In genomic region chr15:65516997-65517865, GRCh38 we compare ENCODE assay signal across 8 cellular contexts. TPM values are rescaled to one million over a fixed set of nuclear protein-coding genes. Genes with fewer than 3 reads are reported as not detected.
DNase-seq lines count a peak whose midpoint lies in the region; FAIRE-seq and TF ChIP-seq lines count a peak whose summit lies in the region.

TSS of gene DPP8 (minus strand) at chr15:65517689. CDS start at chr15:65512553, 5,136 bp downstream.

- H3K9me2 ChIP-seq in Loucy (replicated peaks; ENCODE audit: low read depth, low read length) (no peaks in the 10 kb centered on the region), neural cell (ENCODE audit: insufficient read depth, low read length) (no peaks in the 10 kb centered on the region)

- H3K4me3 ChIP-seq in Loucy (ENCODE audit: low read length, poor library complexity, severe bottlenecking) = peak within 1 kb of the TSS; percentile 96
- H3K4me3 ChIP-seq in neural cell (ENCODE audit: low read length) = peak within 1 kb of the TSS; percentile 92
- peak within 1 kb of the TSS; percentile 96 for H3K4me3 ChIP-seq in stomach smooth muscle (ENCODE audit: low read length in 2 of 2)

- H3K27ac ChIP-seq in neural cell (ENCODE audit: low read length) = peak within 1 kb of the TSS; percentile 90
- peak within 1 kb of the TSS; percentile 71 for H3K27ac ChIP-seq in stomach smooth muscle (ENCODE audit: low read length)

- peaks cover 8% of the 10 kb centered on the region for H3K36me3 ChIP-seq in ES-I3 (ENCODE audit: insufficient read depth, low read length)
- H3K36me3 ChIP-seq in Loucy (ENCODE audit: insufficient read depth, low read length) = no peaks in the 10 kb centered on the region
- H3K36me3 ChIP-seq in neural cell (ENCODE audit: insufficient read depth, low read length) = no peaks in the 10 kb centered on the region
- peaks cover 0 to 4% of the 10 kb centered on the region in 2 donors for H3K36me3 ChIP-seq in stomach smooth muscle (ENCODE audit: control insufficient read depth in 2 of 2, insufficient read depth in 2 of 2, low read length in 2 of 2)

- TF ChIP-seq EP300 in neural cell (conservative IDR thresholded peaks at IDR 0.05; ENCODE audit: poor library complexity, severe bottlenecking) = peak; percentile 68

- peak; percentile 66 for DNase-seq in H54 (ENCODE audit: insufficient read length, low spot score)
- DNase-seq in SHP77 (lab: John Stamatoyannopoulos, UW) = peak; percentile 94 to 98
- peak; percentile 99 for DNase-seq in activated effector memory CD4-positive, alpha-beta T cell treated with anti-CD3 and anti-CD28 coated beads, Interleukin-2, amount 50 U/mL, for 16 hours
- peak; percentile 84 for DNase-seq in fibroblast of the conjunctiva (ENCODE audit: low read depth)

- H2AFZ ChIP-seq in Loucy (ENCODE audit: low read length) (peak within 1 kb of the TSS; percentile 87), neural cell (ENCODE audit: low read depth, low read length) (peak within 1 kb of the TSS; percentile 97)

- H3K9ac ChIP-seq in ES-I3 (ENCODE audit: low read depth, low read length) (peak within 1 kb of the TSS; percentile 84), Loucy (ENCODE audit: low read depth, low read length, poor library complexity, severe bottlenecking) (peak within 1 kb of the TSS; percentile 97), neural cell (ENCODE audit: low read length) (peak within 1 kb of the TSS; percentile 95), stomach smooth muscle (ENCODE audit: low read length in 2 of 2) (peak within 1 kb of the TSS; percentile 83 to 92)

- H3K4me1 ChIP-seq in ES-I3 (ENCODE audit: insufficient read depth, low read length) = peaks cover 4% of the 10 kb centered on the region; the same call in 1 of the 2 replicates
- peaks cover 48% of the 10 kb centered on the region for H3K4me1 ChIP-seq in Loucy (ENCODE audit: insufficient read depth, low read length, poor library complexity, severe bottlenecking)
- H3K4me1 ChIP-seq in stomach smooth muscle (ENCODE audit: control insufficient read depth, insufficient read depth, low read length) = peaks cover 12% of the 10 kb centered on the region

- peaks cover 19% of the 10 kb centered on the region for H3F3A ChIP-seq in Loucy (ENCODE audit: low read depth)
- H3F3A ChIP-seq in neural cell (ENCODE audit: insufficient read depth, low read length, poor library complexity, severe bottlenecking) = peaks cover 2% of the 10 kb centered on the region

- FAIRE-seq in H54 (lab: Jason Lieb, UNC) = no peak

- H3K27me3 ChIP-seq in Loucy (ENCODE audit: insufficient read depth, low read length, poor library complexity, severe bottlenecking) = no peaks in the 10 kb centered on the region
- no peaks in the 10 kb centered on the region for H3K27me3 ChIP-seq in neural cell (ENCODE audit: insufficient read depth, low read depth, low read length)
- no peaks in the 10 kb centered on the region for H3K27me3 ChIP-seq in stomach smooth muscle (ENCODE audit: control insufficient read depth in 1 of 2, insufficient read depth in 2 of 2, low read length in 2 of 2)

- H3K4me2 ChIP-seq in Loucy (ENCODE audit: low read depth, low read length, poor library complexity, severe bottlenecking) = peak within 1 kb of the TSS; percentile 92
- peak within 1 kb of the TSS; percentile 86 for H3K4me2 ChIP-seq in neural cell (ENCODE audit: low read length)

- no peak for TF ChIP-seq RAD21 in neural cell (conservative IDR thresholded peaks at IDR 0.05)

- peak; percentile 77 for TF ChIP-seq POLR2A in H54 (IDR thresholded peaks at IDR 0.05; ENCODE audit: low read depth, low read length)

- H3K9me3 ChIP-seq in ES-I3 (ENCODE audit: control insufficient read depth, insufficient read depth, low read length) (no peaks in the 10 kb centered on the region), Loucy (ENCODE audit: insufficient read depth, low read depth, low read length) (no peaks in the 10 kb centered on the region), neural cell (ENCODE audit: low read length) (no peaks in the 10 kb centered on the region), stomach smooth muscle (ENCODE audit: control insufficient read depth in 2 of 2, low read length in 2 of 2) (no peaks in the 10 kb centered on the region)

- H3K79me2 ChIP-seq in Loucy (ENCODE audit: insufficient read depth, low read length) = peaks cover 40% of the 10 kb centered on the region
- H3K79me2 ChIP-seq in neural cell (replicated peaks; ENCODE audit: insufficient read depth, low read length) = peaks cover 21% of the 10 kb centered on the region

- H4K20me1 ChIP-seq in Loucy (ENCODE audit: insufficient read depth, low read length, poor library complexity, severe bottlenecking) (peaks cover 31% of the 10 kb centered on the region), neural cell (ENCODE audit: insufficient read depth) (no peaks in the 10 kb centered on the region)

- TF ChIP-seq CTCF in Loucy (conservative IDR thresholded peaks at IDR 0.05; ENCODE audit: low read length) = peak; percentile 87
- TF ChIP-seq CTCF in neural cell (IDR thresholded peaks at IDR 0.05; ENCODE audit: poor library complexity, severe bottlenecking) = peak; percentile 98

TF ChIP-seq in neural cell, 6 proteins besides CTCF, POLR2A, EP300 and RAD21:
- TF ChIP-seq REST (IDR thresholded peaks at IDR 0.05; ENCODE audit: borderline replicate concordance) = peak; percentile 72
- peak; percentile 52 for TF ChIP-seq SMC3 (conservative IDR thresholded peaks at IDR 0.05; ENCODE audit: poor library complexity)
- no peak for TF ChIP-seq EZH2 (IDR thresholded peaks at IDR 0.05; ENCODE audit: borderline replicate concordance, insufficient read depth, low read length, poor library complexity, severe bottlenecking)
- peak; percentile 67 for TF ChIP-seq TAF1 (IDR thresholded peaks at IDR 0.05; ENCODE audit: low read depth)
- TF ChIP-seq MXI1 (conservative IDR thresholded peaks at IDR 0.05; ENCODE audit: poor library complexity, severe bottlenecking) = peak; percentile 87
- peak; percentile 98 for TF ChIP-seq POLR2AphosphoS5 (IDR thresholded peaks at IDR 0.05)

RNA-seq across cellular contexts. Expression of gene DPP8, which starts in this region (rescaled TPM):
- polyA plus RNA-seq in neural cell = 18.0 and 18.6 TPM in 2 replicates
- 47.7 and 52.9 TPM in 2 replicates for polyA minus RNA-seq in neural cell

Comparison
In these comparisons a context has a peak if more than half of its experiments do, and no peak if none do; other contexts are left out.
1. Peak in every context shown above with its lines: DNase-seq, H3K4me3 ChIP-seq and H3K27ac ChIP-seq.